Comparison of ENCODE assay signal across 27 cellular contexts in genomic region chr4:123593655-123594054, GRCh38.
DNase-seq lines count a peak whose midpoint lies in the region; ATAC-seq, FAIRE-seq and TF ChIP-seq lines count a peak whose summit lies in the region.
"Had no signal": no experiment of that assay in that cellular context is flagged by ENCODE, and none has a peak within 500 bp of the region (broad histone marks: within the 10 kb centered on the region; RNA-seq: fewer than 3 reads in every experiment).

No MANE protein-coding gene starts in this region.

- TF ChIP-seq EP300 in HepG2 (IDR thresholded peaks at IDR 0.05; ENCODE audit: low read depth in 2 of 2, low read length in 2 of 2), result no peak
- TF ChIP-seq EP300 in HepG2 (CRISPR knock-in tag; IDR thresholded peaks at IDR 0.05; ENCODE audit: borderline replicate concordance), result no peak

- H3K27me3 ChIP-seq in endothelial cell of umbilical vein (ENCODE audit: control insufficient read depth in 2 of 2, insufficient read depth in 2 of 2, low read length in 2 of 2), result no peaks in the 10 kb centered on the region
- no peaks in the 10 kb centered on the region for H3K27me3 ChIP-seq in HepG2 (ENCODE audit: control insufficient read depth in 1 of 2, insufficient read depth in 2 of 2, low read length in 2 of 2)
- H3K27me3 ChIP-seq: BE2C had no signal

- POLR2A ChIA-PET in activated CD4-positive, alpha-beta memory T cell treated with anti-CD3 and anti-CD28 coated beads, Interleukin-2, amount 10 ng/mL, durations not matched to agents 7 days and 5 days (lab: Charles Lee), result no interaction called here
- POLR2A ChIA-PET in activated CD4-positive, alpha-beta memory T cell treated with anti-CD3 and anti-CD28 coated beads for 36 hours (lab: Charles Lee), result no interaction called here
- POLR2A ChIA-PET in endothelial cell of umbilical vein (lab: Charles Lee) (no interaction called here), HepG2 (lab: Yijun Ruan, JAX) (no interaction called here)

- TF ChIP-seq CTCF in endothelial cell of umbilical vein (IDR thresholded peaks at IDR 0.05; ENCODE audit: extremely low read depth in 1 of 2, insufficient read depth in 1 of 2, low read depth in 1 of 2, low read length in 2 of 2) (no peak), HepG2 (CRISPR knock-in tag; IDR thresholded peaks at IDR 0.05) (no peak)

- no peak overlapping the region for H3K4me3 Mint-ChIP-seq in activated CD4-positive, alpha-beta memory T cell treated with anti-CD3 and anti-CD28 coated beads, Interleukin-2, amount 10 ng/mL, durations not matched to agents 7 days and 5 days
- no peak overlapping the region for H3K4me3 Mint-ChIP-seq in activated CD4-positive, alpha-beta memory T cell treated with anti-CD3 and anti-CD28 coated beads for 36 hours
- H3K4me3 Mint-ChIP-seq in activated T-helper 2 cell treated with anti-CD3 and anti-CD28 coated beads, Interferon-gamma antibody, Interleukin-2, Interleukin-4, amounts not matched to agents 10 μg/mL and 5 μg/mL and 100 μg/mL, durations not matched to agents 14 hours and 24 hours and 36 hours (ENCODE audit: low read depth), result no peak overlapping the region
- no peak overlapping the region for H3K4me3 Mint-ChIP-seq in effector memory CD8-positive, alpha-beta T cell
- H3K4me3 Mint-ChIP-seq: CD14-positive monocyte; CD8-positive, alpha-beta memory T cell had no signal

- BruUV-seq in endothelial cell of umbilical vein (replicated peaks; lab: Mats Ljungman, UMichigan), result no TSS peak
- no TSS peak for BruUV-seq in HepG2 (replicated peaks; lab: Mats Ljungman, UMichigan)

- 96% methylated on average over 3 of the region's 3 CpGs for WGBS in HepG2 (ENCODE audit: low lambda C conversion rate)

- H3K4me2 ChIP-seq in endothelial cell of umbilical vein (ENCODE audit: insufficient read depth, low read length), result no peak overlapping the region
- H3K4me2 ChIP-seq in HepG2 (ENCODE audit: low read depth, low read length), result no peak overlapping the region

- H3K27me3 Mint-ChIP-seq in activated CD4-positive, alpha-beta memory T cell treated with anti-CD3 and anti-CD28 coated beads, Interleukin-2, amount 10 ng/mL, durations not matched to agents 7 days and 5 days, result peaks cover 6% of the 10 kb centered on the region
- H3K27me3 Mint-ChIP-seq in activated CD4-positive, alpha-beta memory T cell treated with anti-CD3 and anti-CD28 coated beads for 36 hours, result no peaks in the 10 kb centered on the region
- peaks cover 15% of the 10 kb centered on the region for H3K27me3 Mint-ChIP-seq in activated T-helper 2 cell treated with anti-CD3 and anti-CD28 coated beads, Interferon-gamma antibody, Interleukin-2, Interleukin-4, amounts not matched to agents 10 μg/mL and 5 μg/mL and 100 μg/mL, durations not matched to agents 14 hours and 24 hours and 36 hours (ENCODE audit: low read depth)
- no peaks in the 10 kb centered on the region for H3K27me3 Mint-ChIP-seq in effector memory CD8-positive, alpha-beta T cell

- peaks cover 25% of the 10 kb centered on the region for H3K4me1 Mint-ChIP-seq in activated CD4-positive, alpha-beta memory T cell treated with anti-CD3 and anti-CD28 coated beads, Interleukin-2, amount 10 ng/mL, durations not matched to agents 7 days and 5 days
- no peaks in the 10 kb centered on the region for H3K4me1 Mint-ChIP-seq in activated CD4-positive, alpha-beta memory T cell treated with anti-CD3 and anti-CD28 coated beads for 36 hours (ENCODE audit: low read depth)
- peaks cover 15% of the 10 kb centered on the region for H3K4me1 Mint-ChIP-seq in activated T-helper 2 cell treated with anti-CD3 and anti-CD28 coated beads, Interferon-gamma antibody, Interleukin-2, Interleukin-4, amounts not matched to agents 10 μg/mL and 5 μg/mL and 100 μg/mL, durations not matched to agents 14 hours and 24 hours and 36 hours (ENCODE audit: low read depth)
- peaks cover 0 to 4% of the 10 kb centered on the region in 2 donors for H3K4me1 Mint-ChIP-seq in effector memory CD8-positive, alpha-beta T cell (ENCODE audit: low read depth in 2 of 2)

- H3K4me3 ChIP-seq in endothelial cell of umbilical vein (replicated peaks in 1 of 3; ENCODE audit: insufficient read depth in 1 of 3, low read depth in 1 of 3, low read length in 3 of 3) (no peak overlapping the region), HepG2 (replicated peaks in 1 of 3; ENCODE audit: insufficient read depth in 1 of 3, low read depth in 2 of 3, low read length in 3 of 3) (no peak overlapping the region)

- intact Hi-C loops in activated CD4-positive, alpha-beta memory T cell treated with anti-CD3 and anti-CD28 coated beads for 36 hours (cut with micrococcal nuclease), result no loop called here
- intact Hi-C loops in endothelial cell of umbilical vein (cut with micrococcal nuclease), result no loop called here
- intact Hi-C loops in HepG2 (cut with micrococcal nuclease; ENCODE audit: unreplicated experiment), result no loop called here
- intact Hi-C loops in activated T-helper 2 cell treated with anti-CD3 and anti-CD28 coated beads, Interferon-gamma antibody, Interleukin-2, Interleukin-4, amounts not matched to agents 10 μg/mL and 5 μg/mL and 100 μg/mL, durations not matched to agents 14 hours and 24 hours and 36 hours (cut with micrococcal nuclease), result no loop called here

- H3K9ac ChIP-seq in endothelial cell of umbilical vein (replicated peaks; ENCODE audit: extremely low read depth, insufficient read depth, low read length) (no peak overlapping the region), HepG2 (ENCODE audit: insufficient read depth, low read depth, low read length) (no peak overlapping the region)

- no peak overlapping the region for H3K27ac ChIP-seq in endothelial cell of umbilical vein (ENCODE audit: insufficient read depth, low read depth, low read length)
- no peak overlapping the region for H3K27ac ChIP-seq in HepG2 (ENCODE audit: extremely low read length, insufficient read depth, low read length)
- H3K27ac ChIP-seq: 22Rv1, RWPE1 had no signal

- no peak overlapping the region for H3K27ac Mint-ChIP-seq in activated CD4-positive, alpha-beta memory T cell treated with anti-CD3 and anti-CD28 coated beads, Interleukin-2, amount 10 ng/mL, durations not matched to agents 7 days and 5 days
- no peak overlapping the region for H3K27ac Mint-ChIP-seq in activated CD4-positive, alpha-beta memory T cell treated with anti-CD3 and anti-CD28 coated beads for 36 hours
- no peak overlapping the region for H3K27ac Mint-ChIP-seq in activated T-helper 2 cell treated with anti-CD3 and anti-CD28 coated beads, Interferon-gamma antibody, Interleukin-2, Interleukin-4, amounts not matched to agents 10 μg/mL and 5 μg/mL and 100 μg/mL, durations not matched to agents 14 hours and 24 hours and 36 hours
- no peak overlapping the region for H3K27ac Mint-ChIP-seq in effector memory CD8-positive, alpha-beta T cell
- H3K27ac Mint-ChIP-seq: CD14-positive monocyte had no signal

- H3K9me3 Mint-ChIP-seq in activated CD4-positive, alpha-beta memory T cell treated with anti-CD3 and anti-CD28 coated beads, Interleukin-2, amount 10 ng/mL, durations not matched to agents 7 days and 5 days, result no peaks in the 10 kb centered on the region
- H3K9me3 Mint-ChIP-seq in activated CD4-positive, alpha-beta memory T cell treated with anti-CD3 and anti-CD28 coated beads for 36 hours, result no peaks in the 10 kb centered on the region
- H3K9me3 Mint-ChIP-seq in activated T-helper 2 cell treated with anti-CD3 and anti-CD28 coated beads, Interferon-gamma antibody, Interleukin-2, Interleukin-4, amounts not matched to agents 10 μg/mL and 5 μg/mL and 100 μg/mL, durations not matched to agents 14 hours and 24 hours and 36 hours, result no peaks in the 10 kb centered on the region
- no peaks in the 10 kb centered on the region for H3K9me3 Mint-ChIP-seq in effector memory CD8-positive, alpha-beta T cell
- H3K9me3 Mint-ChIP-seq: CD14-positive monocyte; CD8-positive, alpha-beta memory T cell had no signal

- dilution Hi-C loops in endothelial cell of umbilical vein (cut with MboI; ENCODE audit: extremely low pct_ligation_motif_present, low sequenced_read_pairs), result no loop called here

- no peaks in the 10 kb centered on the region for H3K79me2 ChIP-seq in endothelial cell of umbilical vein (ENCODE audit: control insufficient read depth, insufficient read depth, low read length)
- no peaks in the 10 kb centered on the region for H3K79me2 ChIP-seq in HepG2 (ENCODE audit: insufficient read depth, low read length)

- FAIRE-seq in endothelial cell of umbilical vein (lab: Jason Lieb, UNC) (no peak), HepG2 (lab: Jason Lieb, UNC) (no peak)
- FAIRE-seq: GM12891 had no signal

- H3K4me1 ChIP-seq in endothelial cell of umbilical vein (ENCODE audit: control insufficient read depth, extremely low read depth, insufficient read depth, low read length), result peaks cover 8% of the 10 kb centered on the region
- peaks cover 18% of the 10 kb centered on the region for H3K4me1 ChIP-seq in HepG2 (ENCODE audit: insufficient read depth, low read length)
- H3K4me1 ChIP-seq: BE2C had no signal

- H3K9me3 ChIP-seq in endothelial cell of umbilical vein (replicated peaks; ENCODE audit: control insufficient read depth, insufficient read depth, low read length), result no peaks in the 10 kb centered on the region
- H3K9me3 ChIP-seq in HepG2 (ENCODE audit: low read length), result no peaks in the 10 kb centered on the region
- H3K9me3 ChIP-seq: BE2C had no signal

- DNase-seq in activated CD4-positive, alpha-beta memory T cell treated with anti-CD3 and anti-CD28 coated beads, Interleukin-2, amount 10 ng/mL, durations not matched to agents 7 days and 5 days, result peak; percentile 19
- DNase-seq in activated CD4-positive, alpha-beta memory T cell treated with anti-CD3 and anti-CD28 coated beads for 36 hours, result no peak
- DNase-seq in UCSD-AML1 (lab: John Stamatoyannopoulos, UW; ENCODE audit: unreplicated experiment), result peak; percentile 10
- peak; percentile 71 for DNase-seq in endothelial cell of umbilical vein (ENCODE audit: low read depth, low spot score)
- DNase-seq in HepG2 (ENCODE audit: low spot score), result no peak
- no peak for DNase-seq in activated T-helper 2 cell treated with anti-CD3 and anti-CD28 coated beads, Interferon-gamma antibody, Interleukin-2, Interleukin-4, amounts not matched to agents 10 μg/mL and 5 μg/mL and 100 μg/mL, durations not matched to agents 14 hours and 24 hours and 36 hours (ENCODE audit: low spot score)
- DNase-seq in effector memory CD8-positive, alpha-beta T cell, result no peak
- DNase-seq: BE2C; CD8-positive, alpha-beta memory T cell; DMS 273 treated with DMSO at 0.1 percent for 48 hours; DMS79; EL; GF-D8; KG1; NCI-H1048; NCI-H1417; NCI-H1694; NCI-H2029 treated with DMSO at 0.1 percent for 48 hours; NCI-H446 treated with DMSO at 0.1 percent for 48 hours; NCI-H526; NCI-H82; SHP77 had no signal

- H2AFZ ChIP-seq in endothelial cell of umbilical vein (ENCODE audit: low read depth, low read length) (no peak overlapping the region), HepG2 (ENCODE audit: low read length) (no peak overlapping the region)

- no peaks in the 10 kb centered on the region for H4K20me1 ChIP-seq in endothelial cell of umbilical vein (replicated peaks; ENCODE audit: control insufficient read depth, extremely low read depth, insufficient read depth, low read length)
- no peaks in the 10 kb centered on the region for H4K20me1 ChIP-seq in HepG2 (ENCODE audit: insufficient read depth, low read length)

- no peak for TF ChIP-seq POLR2A in endothelial cell of umbilical vein (IDR thresholded peaks at IDR 0.05; ENCODE audit: low read depth, low read length)
- TF ChIP-seq POLR2A in HepG2 (IDR thresholded peaks at IDR 0.05; ENCODE audit: insufficient read depth in 1 of 2, low read depth in 2 of 2, low read length in 2 of 2), result no peak

- H3K9me1 ChIP-seq in endothelial cell of umbilical vein (replicated peaks; ENCODE audit: control insufficient read depth, extremely low read depth, insufficient read depth, low read length), result no peaks in the 10 kb centered on the region

- no peak for ATAC-seq in HepG2
- no peak for ATAC-seq in effector memory CD8-positive, alpha-beta T cell (replicated peaks)
- ATAC-seq: HCT116 had no signal

- H3K36me3 Mint-ChIP-seq in activated CD4-positive, alpha-beta memory T cell treated with anti-CD3 and anti-CD28 coated beads, Interleukin-2, amount 10 ng/mL, durations not matched to agents 7 days and 5 days (ENCODE audit: low read depth), result no peaks in the 10 kb centered on the region
- no peaks in the 10 kb centered on the region for H3K36me3 Mint-ChIP-seq in activated CD4-positive, alpha-beta memory T cell treated with anti-CD3 and anti-CD28 coated beads for 36 hours
- no peaks in the 10 kb centered on the region for H3K36me3 Mint-ChIP-seq in activated T-helper 2 cell treated with anti-CD3 and anti-CD28 coated beads, Interferon-gamma antibody, Interleukin-2, Interleukin-4, amounts not matched to agents 10 μg/mL and 5 μg/mL and 100 μg/mL, durations not matched to agents 14 hours and 24 hours and 36 hours (ENCODE audit: low read depth)
- H3K36me3 Mint-ChIP-seq in effector memory CD8-positive, alpha-beta T cell (ENCODE audit: insufficient read depth), result no peaks in the 10 kb centered on the region
- H3K36me3 Mint-ChIP-seq: CD14-positive monocyte had no signal

- TF ChIP-seq RAD21 in HepG2 (CRISPR knock-in tag; IDR thresholded peaks at IDR 0.05), result no peak

- in situ Hi-C loops in HepG2 (cut with HindIII; ENCODE audit: extremely low pct_ligation_motif_present, low pct_unique_long_range_greater_than_20kb), result no loop called here

- H3K36me3 ChIP-seq in endothelial cell of umbilical vein (ENCODE audit: control insufficient read depth in 2 of 2, extremely low read depth in 1 of 2, insufficient read depth in 2 of 2, low read length in 2 of 2), result no peaks in the 10 kb centered on the region
- no peaks in the 10 kb centered on the region for H3K36me3 ChIP-seq in HepG2 (replicated peaks in 1 of 2; ENCODE audit: control insufficient read depth in 1 of 2, insufficient read depth in 2 of 2, low read length in 2 of 2)
- H3K36me3 ChIP-seq: BE2C had no signal

- CTCF ChIA-PET in activated CD4-positive, alpha-beta memory T cell treated with anti-CD3 and anti-CD28 coated beads, Interleukin-2, amount 10 ng/mL, durations not matched to agents 7 days and 5 days (lab: Charles Lee), result no interaction called here
- CTCF ChIA-PET in activated CD4-positive, alpha-beta memory T cell treated with anti-CD3 and anti-CD28 coated beads for 36 hours (lab: Charles Lee), result no interaction called here
- CTCF ChIA-PET in endothelial cell of umbilical vein (lab: Charles Lee) (no interaction called here), HepG2 (lab: Yijun Ruan, JAX; ENCODE audit: low intra/inter-chr PET ratio, low total read pairs) (no interaction called here)

Comparison
In these comparisons a context has a peak if more than half of its experiments do, and no peak if none do; other contexts are left out.
1. DNase-seq: peak in activated CD4-positive, alpha-beta memory T cell treated with anti-CD3 and anti-CD28 coated beads, Interleukin-2, amount 10 ng/mL, durations not matched to agents 7 days and 5 days (single experiment), UCSD-AML1 (single experiment) and endothelial cell of umbilical vein (single experiment); none in activated CD4-positive, alpha-beta memory T cell treated with anti-CD3 and anti-CD28 coated beads for 36 hours (single experiment), HepG2 (single experiment), activated T-helper 2 cell treated with anti-CD3 and anti-CD28 coated beads, Interferon-gamma antibody, Interleukin-2, Interleukin-4, amounts not matched to agents 10 μg/mL and 5 μg/mL and 100 μg/mL, durations not matched to agents 14 hours and 24 hours and 36 hours (single experiment) and effector memory CD8-positive, alpha-beta T cell (0 of 3).